15 cellular contexts compared by ENCODE assay signal in the genomic region with DNA sequence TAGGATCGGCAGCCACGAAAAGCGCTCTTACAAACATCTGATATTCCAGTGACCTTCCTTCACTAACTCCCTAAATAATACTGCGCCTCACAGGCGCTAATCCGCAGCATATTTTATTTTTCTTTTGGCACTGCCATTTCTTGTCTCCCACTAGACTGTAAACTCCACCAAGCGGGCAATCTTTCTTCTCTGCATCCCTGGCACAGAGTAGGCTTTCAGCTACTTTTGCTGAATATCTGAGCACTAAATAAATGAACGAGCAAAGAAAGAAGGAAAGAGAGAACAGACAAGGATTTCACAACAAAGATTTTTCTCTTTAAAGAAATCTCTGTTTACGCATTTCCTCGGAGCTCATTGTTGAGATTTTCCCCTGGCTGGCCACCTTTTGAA. TPM values are rescaled to one million over a fixed set of nuclear protein-coding genes. Genes with fewer than 3 reads are reported as not detected.
DNase-seq lines count a peak whose midpoint lies in the region; ATAC-seq and TF ChIP-seq lines count a peak whose summit lies in the region.
"Had no signal": no experiment of that assay in that cellular context is flagged by ENCODE, and none has a peak within 500 bp of the region (broad histone marks: within the 10 kb centered on the region; RNA-seq: fewer than 3 reads in every experiment).

No MANE protein-coding gene starts in this region.

- no peak overlapping the region for H3K27ac Mint-ChIP-seq in WTC11
- no peak overlapping the region for H3K27ac Mint-ChIP-seq in activated T-cell treated with anti-CD3 and anti-CD28 coated beads, Interleukin-2, amount 50 U/mL, for 72 hours

- TF ChIP-seq CTCF in WTC11 (IDR thresholded peaks at IDR 0.05) (no peak), smooth muscle cell (IDR thresholded peaks at IDR 0.05; ENCODE audit: borderline replicate concordance, insufficient read depth, poor library complexity, severe bottlenecking) (no peak)

- peak overlapping the region; percentile 52 for H2AFZ ChIP-seq in smooth muscle cell (ENCODE audit: low read depth)
- H2AFZ ChIP-seq: GM23248 had no signal

- CTCF ChIA-PET in WTC11 (lab: Charles Lee), result interaction anchor here (0.7 to 5.8 kb wide), 8 partner anchors 9 to 123 kb away, joined by 3 to 55 read pairs (median 3); a partner anchor contains a TSS

- no peaks in the 10 kb centered on the region for H3K9me3 Mint-ChIP-seq in WTC11
- H3K9me3 Mint-ChIP-seq in activated T-cell treated with anti-CD3 and anti-CD28 coated beads, Interleukin-2, amount 50 U/mL, for 72 hours, result no peaks in the 10 kb centered on the region

- H3K4me1 ChIP-seq in HUES64 (ENCODE audit: insufficient read depth, low read length) (peaks cover 41% of the 10 kb centered on the region), iPS-20b (ENCODE audit: insufficient read depth, low read length) (peaks cover 21% of the 10 kb centered on the region; the same call in 1 of the 2 replicates), smooth muscle cell (ENCODE audit: low read depth) (peaks cover 17% of the 10 kb centered on the region)
- H3K4me1 ChIP-seq: SJSA1 had no signal

- 40% methylated on average over 10 of the region's 10 CpGs for WGBS in HUES64
- WGBS in smooth muscle cell (ENCODE audit: low lambda C conversion rate), result 43% methylated on average over 10 of the region's 10 CpGs

- peaks cover 97% of the 10 kb centered on the region for H3K27me3 ChIP-seq in HUES64 (ENCODE audit: insufficient read depth, low read length)
- peaks cover 100% of the 10 kb centered on the region for H3K27me3 ChIP-seq in iPS-20b (ENCODE audit: insufficient read depth, low read length)
- peaks cover 100% of the 10 kb centered on the region for H3K27me3 ChIP-seq in smooth muscle cell (ENCODE audit: low read depth)
- H3K27me3 ChIP-seq: SJSA1 had no signal

- no peak overlapping the region; the same call in 1 of the 2 replicates for H3K27ac ChIP-seq in HUES64 (ENCODE audit: low read depth, low read length)
- H3K27ac ChIP-seq in iPS-20b (ENCODE audit: low read length), result no peak overlapping the region
- no peak overlapping the region for H3K27ac ChIP-seq in smooth muscle cell (ENCODE audit: low read depth)
- H3K27ac ChIP-seq: GM23248, SJSA1 had no signal

- no peaks in the 10 kb centered on the region for H3K36me3 ChIP-seq in HUES64 (ENCODE audit: insufficient read depth, low read length)
- no peaks in the 10 kb centered on the region for H3K36me3 ChIP-seq in iPS-20b (ENCODE audit: insufficient read depth, low read depth, low read length)
- H3K36me3 ChIP-seq in smooth muscle cell (ENCODE audit: low read depth), result no peaks in the 10 kb centered on the region
- H3K36me3 ChIP-seq: SJSA1 had no signal

- in situ Hi-C loops in KBM-7 (cut with MboI; ENCODE audit: low pct_unique_long_range_greater_than_20kb, low sequenced_read_pairs), result loop anchor here (25.0 kb wide), 2 partner anchors 694 to 794 kb away; no protein-coding TSS in a partner anchor

- peaks cover 87% of the 10 kb centered on the region for H3K4me1 Mint-ChIP-seq in WTC11
- H3K4me1 Mint-ChIP-seq in activated T-cell treated with anti-CD3 and anti-CD28 coated beads, Interleukin-2, amount 50 U/mL, for 72 hours (ENCODE audit: low read depth), result peaks cover 38% of the 10 kb centered on the region

- H3K9me3 ChIP-seq in HUES64 (ENCODE audit: insufficient read depth, low read depth, low read length) (no peaks in the 10 kb centered on the region), iPS-20b (ENCODE audit: insufficient read depth, low read depth, low read length) (peaks cover 14% of the 10 kb centered on the region; the same call in 1 of the 2 replicates), smooth muscle cell (replicated peaks; ENCODE audit: low read depth) (no peaks in the 10 kb centered on the region)
- H3K9me3 ChIP-seq: SJSA1 had no signal

- DNase-seq in WTC11 (ENCODE audit: low spot score) (no peak), smooth muscle cell (lab: John Stamatoyannopoulos, UW; ENCODE audit: unreplicated experiment) (no peak), KBM-7 (no peak)
- no peak for DNase-seq in activated T-cell treated with anti-CD3 and anti-CD28 coated beads, Interleukin-2, amount 50 U/mL, for 72 hours
- DNase-seq: ACHN, COR-L47, GM23248, NCI-H1417, NCI-H187 treated with DMSO at 0.1 percent for 48 hours, NCI-H446 treated with DMSO at 0.1 percent for 48 hours, RPMI8226 had no signal

- peaks cover 100% of the 10 kb centered on the region for H3K27me3 Mint-ChIP-seq in WTC11 (ENCODE audit: low read depth)
- H3K27me3 Mint-ChIP-seq in activated T-cell treated with anti-CD3 and anti-CD28 coated beads, Interleukin-2, amount 50 U/mL, for 72 hours (ENCODE audit: low read depth), result peaks cover 90% of the 10 kb centered on the region

- peak overlapping the region; percentile 17; the same call in 1 of the 2 replicates for H3K4me3 ChIP-seq in HUES64 (ENCODE audit: low read length)
- H3K4me3 ChIP-seq in iPS-20b (ENCODE audit: low read length), result peak overlapping the region; percentile 51; the same call in 1 of the 2 replicates
- peak overlapping the region; percentile 17 for H3K4me3 ChIP-seq in smooth muscle cell
- H3K4me3 ChIP-seq: GM23248, SJSA1 had no signal

- 0 out of 2 replicates have a peak, but pooled peaks cover 3% of the 10 kb centered on the region for H3K36me3 Mint-ChIP-seq in WTC11
- H3K36me3 Mint-ChIP-seq in activated T-cell treated with anti-CD3 and anti-CD28 coated beads, Interleukin-2, amount 50 U/mL, for 72 hours (ENCODE audit: insufficient read depth in 2 of 2), result peaks cover 3 to 6% of the 10 kb centered on the region in 2 donors

- H3K9ac ChIP-seq in HUES64 (ENCODE audit: low read depth, low read length) (peak overlapping the region; percentile 6; the same call in 1 of the 2 replicates), iPS-20b (ENCODE audit: low read depth, low read length) (no peak overlapping the region), smooth muscle cell (ENCODE audit: low read depth) (no peak overlapping the region)
- H3K9ac ChIP-seq: GM23248 had no signal

- H4K20me1 ChIP-seq in smooth muscle cell (ENCODE audit: low read depth), result no peaks in the 10 kb centered on the region

- ATAC-seq in WTC11, result no peak
- no peak for ATAC-seq in activated T-cell treated with anti-CD3 and anti-CD28 coated beads, Interleukin-2, amount 50 U/mL, for 72 hours (replicated peaks in 1 of 2)
- ATAC-seq in HG02884 (IDR thresholded peaks at IDR 0.05; ENCODE audit: unreplicated experiment), result no peak

- H3K4me3 Mint-ChIP-seq in WTC11, result peak overlapping the region; percentile 62
- no peak overlapping the region for H3K4me3 Mint-ChIP-seq in activated T-cell treated with anti-CD3 and anti-CD28 coated beads, Interleukin-2, amount 50 U/mL, for 72 hours

- peak overlapping the region; percentile 66 for H3K4me2 ChIP-seq in smooth muscle cell

- H3F3A ChIP-seq in smooth muscle cell (ENCODE audit: low read depth), result no peaks in the 10 kb centered on the region

- no peaks in the 10 kb centered on the region for H3K79me2 ChIP-seq in smooth muscle cell (ENCODE audit: low read depth)

- POLR2A ChIA-PET in WTC11 (lab: Charles Lee), result interaction anchor here (1.0 kb wide), 1 partner anchor 48 kb away, joined by 3 read pairs; a partner anchor contains a TSS

TF ChIP-seq in WTC11, 78 proteins besides CTCF, POLR2A, EP300 and RAD21:
- TF ChIP-seq ZNF416 (CRISPR knock-in tag; IDR thresholded peaks at IDR 0.05) (no peak), PRRX2 (CRISPR knock-in tag; IDR thresholded peaks at IDR 0.05) (no peak), IRF2 (CRISPR knock-in tag; IDR thresholded peaks at IDR 0.05; ENCODE audit: borderline replicate concordance, low read depth) (no peak), NR1H2 (CRISPR knock-in tag; IDR thresholded peaks at IDR 0.05) (no peak), TEAD1 (CRISPR knock-in tag; IDR thresholded peaks at IDR 0.05) (no peak), ESRRA (CRISPR knock-in tag; IDR thresholded peaks at IDR 0.05; ENCODE audit: borderline replicate concordance) (no peak), ZNF396 (CRISPR knock-in tag; IDR thresholded peaks at IDR 0.05; ENCODE audit: borderline replicate concordance) (no peak), ZNF232 (CRISPR knock-in tag; IDR thresholded peaks at IDR 0.05) (no peak), SOX15 (CRISPR knock-in tag; IDR thresholded peaks at IDR 0.05) (no peak)
- TF ChIP-seq, protein P1, sequence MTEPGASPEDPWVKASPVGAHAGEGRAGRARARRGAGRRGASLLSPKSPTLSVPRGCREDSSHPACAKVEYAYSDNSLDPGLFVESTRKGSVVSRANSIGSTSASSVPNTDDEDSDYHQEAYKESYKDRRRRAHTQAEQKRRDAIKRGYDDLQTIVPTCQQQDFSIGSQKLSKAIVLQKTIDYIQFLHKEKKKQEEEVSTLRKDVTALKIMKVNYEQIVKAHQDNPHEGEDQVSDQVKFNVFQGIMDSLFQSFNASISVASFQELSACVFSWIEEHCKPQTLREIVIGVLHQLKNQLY (CRISPR knock-in tag; IDR thresholded peaks at IDR 0.05), result no peak

RNA-seq across cellular contexts. Expression of a gene that starts 12.7 kb away (rescaled TPM):
- polyA plus RNA-seq in HUES64 (2013, experiment 1 of 2), result 1.6 TPM
- polyA plus RNA-seq in HUES64 (2013, experiment 2 of 2), result 1.9 TPM
- total RNA-seq in WTC11 (2021), result 0.07 TPM in 1 of 3 replicates, not detected in the others
- total RNA-seq in smooth muscle cell, result 3.6 and 4.4 TPM in 2 replicates
- polyA plus RNA-seq in smooth muscle cell, result 4.0 and 6.7 TPM in 2 replicates
- not detected for total RNA-seq in activated T-cell treated with anti-CD3 and anti-CD28 coated beads, Interleukin-2, amount 50 U/mL, for 72 hours
- polyA plus RNA-seq: GM23248 had no signal

RNA-seq across cellular contexts. Expression of a gene that starts 47.5 kb away (rescaled TPM):
- polyA plus RNA-seq in HUES64 (2013, experiment 1 of 2), result 21.0 TPM
- 24.9 TPM for polyA plus RNA-seq in HUES64 (2013, experiment 2 of 2)
- total RNA-seq in WTC11 (2021), result 17.1 to 18.4 TPM (median 17.4 TPM) in 3 replicates
- 37.2 and 40.7 TPM in 2 replicates for total RNA-seq in smooth muscle cell
- polyA plus RNA-seq in smooth muscle cell, result 32.8 and 36.8 TPM in 2 replicates
- 10 to 100 TPM; 15.6 to 16.8 TPM for total RNA-seq in activated T-cell treated with anti-CD3 and anti-CD28 coated beads, Interleukin-2, amount 50 U/mL, for 72 hours
